In the genomic region with DNA sequence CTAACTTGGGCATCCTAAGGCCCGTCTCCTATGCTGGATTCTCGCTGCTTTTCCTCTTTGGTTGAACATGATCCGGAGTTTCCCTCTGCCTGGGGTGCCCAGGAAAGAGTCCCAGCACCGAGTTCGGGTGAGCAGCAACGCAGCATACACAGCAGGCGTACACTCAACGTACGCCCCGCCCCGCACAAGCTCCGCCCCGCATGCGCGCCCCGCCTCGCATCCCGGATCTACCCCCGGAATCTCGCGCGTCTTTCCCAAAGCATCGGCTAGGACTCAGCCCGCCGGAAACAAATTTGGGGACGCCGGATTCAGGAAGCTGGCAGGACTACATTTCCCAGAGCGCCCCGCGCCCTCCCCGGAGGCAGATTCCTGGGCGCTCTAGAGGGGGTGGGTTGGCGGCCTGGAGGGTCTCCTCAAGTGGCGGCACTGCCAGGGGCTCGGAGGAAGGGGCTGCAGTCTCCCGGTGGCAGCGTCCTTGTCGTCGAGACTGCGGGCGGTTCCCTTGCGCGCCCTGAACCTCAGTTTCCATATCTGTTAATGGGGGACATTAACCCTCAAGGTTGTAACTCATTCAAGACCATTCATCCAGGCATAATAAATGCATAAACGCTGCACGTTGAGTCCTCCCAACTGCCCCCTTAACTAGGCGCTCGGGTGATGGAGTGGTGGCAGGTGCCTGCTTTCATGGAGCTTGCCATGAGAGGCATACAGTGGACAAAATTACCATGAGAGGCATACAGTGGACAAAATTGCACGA, we compare ENCODE assay signal across 8 cellular contexts. TPM values are rescaled to one million over a fixed set of nuclear protein-coding genes. Genes with fewer than 3 reads are reported as not detected.
A peak's percentile ranks its signal among the peaks of the same experiment; 100 is the strongest.
DNase-seq lines count a peak whose midpoint lies in the region; ATAC-seq and TF ChIP-seq lines count a peak whose summit lies in the region.

No MANE protein-coding gene starts in this region.

- no peak for TF ChIP-seq CTCF in AG09319 (IDR thresholded peaks at IDR 0.05; ENCODE audit: low read depth, low read length)
- TF ChIP-seq CTCF in coronary artery (IDR thresholded peaks at IDR 0.05): no peak

- peaks cover 24% of the 10 kb centered on the region for H3K4me1 Mint-ChIP-seq in activated CD4-positive, alpha-beta T cell treated with anti-CD3 and anti-CD28 coated beads, Interleukin-2, amount 10 ng/mL, durations not matched to agents 24 days and 14 days

- H3K9me3 Mint-ChIP-seq in activated CD4-positive, alpha-beta T cell treated with anti-CD3 and anti-CD28 coated beads, Interleukin-2, amount 10 ng/mL, durations not matched to agents 24 days and 14 days: no peaks in the 10 kb centered on the region

- peak overlapping the region; percentile 91 for H3K27ac Mint-ChIP-seq in activated CD4-positive, alpha-beta T cell treated with anti-CD3 and anti-CD28 coated beads, Interleukin-2, amount 10 ng/mL, durations not matched to agents 24 days and 14 days

- H3K27me3 Mint-ChIP-seq in activated CD4-positive, alpha-beta T cell treated with anti-CD3 and anti-CD28 coated beads, Interleukin-2, amount 10 ng/mL, durations not matched to agents 24 days and 14 days: no peaks in the 10 kb centered on the region

- DNase-seq in AG09319 (ENCODE audit: extremely low read depth, low read depth) (peak; percentile 77), NCI-H510A (lab: John Stamatoyannopoulos, UW) (peak; percentile 77), coronary artery (ENCODE audit: low spot score) (peak; percentile 97), left colon (peak; percentile 97)
- peak; percentile 97 for DNase-seq in activated CD4-positive, alpha-beta T cell treated with anti-CD3 and anti-CD28 coated beads, Interleukin-2, amount 10 ng/mL, durations not matched to agents 24 days and 14 days
- DNase-seq in stimulated activated CD4-positive, alpha-beta T cell treated with anti-CD3 and anti-CD28 coated beads, Interleukin-1b, Interleukin-23, amount 100 ng/mL, for 24 hours (ENCODE audit: low read depth in 4 of 4, low spot score in 1 of 4): peak; percentile 67 to 88 (median 82)

- peaks cover 4% of the 10 kb centered on the region for H3K36me3 Mint-ChIP-seq in activated CD4-positive, alpha-beta T cell treated with anti-CD3 and anti-CD28 coated beads, Interleukin-2, amount 10 ng/mL, durations not matched to agents 24 days and 14 days (ENCODE audit: low read depth)

- peak; percentile 63 for ATAC-seq in GM19023 (IDR thresholded peaks at IDR 0.05; ENCODE audit: unreplicated experiment)
- ATAC-seq in HG03342 (IDR thresholded peaks at IDR 0.05; ENCODE audit: unreplicated experiment): peak; percentile 69
- ATAC-seq in left colon: peak; percentile 85

- peak overlapping the region; percentile 96 for H3K4me3 Mint-ChIP-seq in activated CD4-positive, alpha-beta T cell treated with anti-CD3 and anti-CD28 coated beads, Interleukin-2, amount 10 ng/mL, durations not matched to agents 24 days and 14 days

- H3K4me3 ChIP-seq in coronary artery: peak overlapping the region; percentile 93

- intact Hi-C loops in activated CD4-positive, alpha-beta T cell treated with anti-CD3 and anti-CD28 coated beads, Interleukin-2, amount 10 ng/mL, durations not matched to agents 24 days and 14 days (cut with micrococcal nuclease): loop anchor here (1.0 to 10.0 kb wide), 2 partner anchors 34 to 104 kb away; partner anchors contain the start of gene ROGDI
- intact Hi-C loops in left colon (cut with DNase I, micrococcal nuclease): no loop called here

- H3K27ac ChIP-seq in coronary artery: peak overlapping the region; percentile 94

RNA-seq across cellular contexts. Expression of gene ZNF500, which starts 1.8 kb away (rescaled TPM):
- total RNA-seq in activated CD4-positive, alpha-beta T cell treated with anti-CD3 and anti-CD28 coated beads, Interleukin-2, amount 10 ng/mL, durations not matched to agents 24 days and 14 days: 15.0 and 16.1 TPM in 2 replicates
- total RNA-seq in left colon: 10 to 100 TPM; 12.4 to 13.7 TPM

RNA-seq across cellular contexts. Expression of gene SEPTIN12, which starts 19.4 kb away (rescaled TPM):
- not detected in 2 replicates for total RNA-seq in activated CD4-positive, alpha-beta T cell treated with anti-CD3 and anti-CD28 coated beads, Interleukin-2, amount 10 ng/mL, durations not matched to agents 24 days and 14 days
- total RNA-seq in left colon: under 1 TPM in 1 of 2 donors, not detected in 1; 0.75 TPM

RNA-seq across cellular contexts. Expression of gene SMIM22, which starts 26.4 kb away (rescaled TPM):
- total RNA-seq in activated CD4-positive, alpha-beta T cell treated with anti-CD3 and anti-CD28 coated beads, Interleukin-2, amount 10 ng/mL, durations not matched to agents 24 days and 14 days: not detected in 2 replicates
- 100 to 1,000 TPM; 448 to 580 TPM for total RNA-seq in left colon

RNA-seq across cellular contexts. Expression of gene ROGDI, which starts 33.7 kb away (rescaled TPM):
- total RNA-seq in activated CD4-positive, alpha-beta T cell treated with anti-CD3 and anti-CD28 coated beads, Interleukin-2, amount 10 ng/mL, durations not matched to agents 24 days and 14 days: 3.8 and 4.4 TPM in 2 replicates
- 10 to 100 TPM; 21.2 to 26.1 TPM for total RNA-seq in left colon

RNA-seq across cellular contexts. Expression of gene DNAAF8, which starts 34.4 kb away (rescaled TPM):
- not detected in 2 replicates for total RNA-seq in activated CD4-positive, alpha-beta T cell treated with anti-CD3 and anti-CD28 coated beads, Interleukin-2, amount 10 ng/mL, durations not matched to agents 24 days and 14 days
- under 1 TPM; 0.49 to 0.67 TPM for total RNA-seq in left colon

Comparison
In these comparisons a context has a peak if more than half of its experiments do, and no peak if none do; other contexts are left out.
1. Peak in every context shown above with its lines: DNase-seq, ATAC-seq, H3K4me3 ChIP-seq and H3K27ac ChIP-seq.
2. RNA of gene SMIM22, which starts 26.4 kb away (total RNA-seq): 448 to 580 TPM in left colon; not detected in activated CD4-positive, alpha-beta T cell treated with anti-CD3 and anti-CD28 coated beads, Interleukin-2, amount 10 ng/mL, durations not matched to agents 24 days and 14 days; every median in the first group is over 100 times any median in the second.